In the genomic region with DNA sequence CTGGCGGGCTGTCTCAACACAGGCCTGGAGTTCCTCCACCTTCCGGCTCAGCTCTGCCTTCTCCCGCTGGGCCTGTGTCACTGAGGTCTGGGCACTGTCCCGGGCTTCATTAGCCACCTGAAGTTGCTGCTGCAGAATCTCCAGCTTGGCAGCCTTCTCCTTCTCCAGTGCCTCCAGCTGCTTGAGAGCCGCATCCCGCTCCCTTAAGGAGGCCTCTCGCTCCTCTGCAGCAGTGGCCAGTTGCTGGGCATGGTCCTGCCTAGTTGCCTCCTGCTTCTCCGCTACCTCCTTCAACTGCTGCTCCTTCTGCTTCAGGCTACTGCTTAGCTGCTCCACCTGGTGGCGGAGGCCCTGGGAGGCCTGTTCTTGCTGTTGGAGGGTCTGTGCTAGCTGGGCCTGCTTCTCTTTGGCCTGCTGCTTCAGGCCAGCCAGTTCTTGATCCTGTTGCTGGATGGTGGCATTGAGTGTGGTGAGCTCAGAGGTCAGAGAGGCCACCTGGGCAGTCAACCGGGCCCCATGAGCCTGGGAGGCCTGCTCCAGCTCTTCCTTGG, we compare ENCODE assay signal across 11 cellular contexts. TPM values are rescaled to one million over a fixed set of nuclear protein-coding genes. Genes with fewer than 3 reads are reported as not detected.
DNase-seq lines count a peak whose midpoint lies in the region; ATAC-seq, FAIRE-seq and TF ChIP-seq lines count a peak whose summit lies in the region.
"Had no signal": no experiment of that assay in that cellular context is flagged by ENCODE, and none has a peak within 500 bp of the region (broad histone marks: within the 10 kb centered on the region; RNA-seq: fewer than 3 reads in every experiment).

No MANE protein-coding gene starts in this region.

- H3K27me3 ChIP-seq in H7 (ENCODE audit: control insufficient read depth, insufficient read depth, low read length), result no peaks in the 10 kb centered on the region
- H3K27me3 ChIP-seq in HepG2 (ENCODE audit: control insufficient read depth in 1 of 2, insufficient read depth in 2 of 2, low read length in 2 of 2), result no peaks in the 10 kb centered on the region
- H3K27me3 ChIP-seq: adrenal gland had no signal

- no peak overlapping the region for H3K4me3 Mint-ChIP-seq in CD14-positive monocyte
- no peak overlapping the region for H3K4me3 Mint-ChIP-seq in activated CD8-positive, alpha-beta T cell treated with anti-CD3 and anti-CD28 coated beads, Interleukin-2, amount 10 ng/mL, durations not matched to agents 7 days and 5 days

- TF ChIP-seq CTCF in CD14-positive monocyte (IDR thresholded peaks at IDR 0.05) (peak; percentile 21), HepG2 (CRISPR knock-in tag; IDR thresholded peaks at IDR 0.05) (peak; percentile 70)

- no peak for TF ChIP-seq POLR2A in HepG2 (IDR thresholded peaks at IDR 0.05; ENCODE audit: insufficient read depth in 1 of 2, low read depth in 2 of 2, low read length in 2 of 2)

- H3K4me3 ChIP-seq in H7 (ENCODE audit: insufficient read depth, low read depth, low read length) (no peak overlapping the region), HepG2 (replicated peaks in 1 of 3; ENCODE audit: insufficient read depth in 1 of 3, low read depth in 2 of 3, low read length in 3 of 3) (no peak overlapping the region)
- H3K4me3 ChIP-seq: adrenal gland, thoracic aorta had no signal

- in situ Hi-C loops in HepG2 (cut with HindIII; ENCODE audit: extremely low pct_ligation_motif_present, low pct_unique_long_range_greater_than_20kb), result no loop called here

- H3K36me3 ChIP-seq in H7 (replicated peaks; ENCODE audit: control insufficient read depth, insufficient read depth, low read length) (peaks cover 66% of the 10 kb centered on the region), HepG2 (replicated peaks in 1 of 2; ENCODE audit: control insufficient read depth in 1 of 2, insufficient read depth in 2 of 2, low read length in 2 of 2) (peaks cover 72 to 99% of the 10 kb centered on the region in 2 experiments)

- no peak overlapping the region for H2AFZ ChIP-seq in HepG2 (ENCODE audit: low read length)

- peak overlapping the region in 3 of 7 donors; percentile 47 to 75 (median 69) for H3K27ac Mint-ChIP-seq in CD14-positive monocyte
- H3K27ac Mint-ChIP-seq in activated CD8-positive, alpha-beta T cell treated with anti-CD3 and anti-CD28 coated beads, Interleukin-2, amount 10 ng/mL, durations not matched to agents 7 days and 5 days, result no peak overlapping the region

- TF ChIP-seq EP300 in HepG2 (IDR thresholded peaks at IDR 0.05; ENCODE audit: low read depth in 2 of 2, low read length in 2 of 2) (no peak), HepG2 (CRISPR knock-in tag; IDR thresholded peaks at IDR 0.05; ENCODE audit: borderline replicate concordance) (no peak)

- WGBS in HepG2 (ENCODE audit: low lambda C conversion rate), result 98% methylated on average over 9 of the region's 10 CpGs

- no peak overlapping the region for H3K27ac ChIP-seq in HepG2 (ENCODE audit: extremely low read length, insufficient read depth, low read length)

- POLR2A ChIA-PET in activated CD8-positive, alpha-beta T cell treated with anti-CD3 and anti-CD28 coated beads, Interleukin-2, amount 10 ng/mL, durations not matched to agents 7 days and 5 days (lab: Charles Lee), result interaction anchor here (1.2 to 1.4 kb wide), 3 partner anchors 12 to 25 kb away, joined by 3 to 4 read pairs (median 4); a partner anchor contains a TSS
- POLR2A ChIA-PET in HepG2 (lab: Yijun Ruan, JAX), result interaction anchor here (1.1 kb wide), 1 partner anchor 12 kb away, joined by 3 read pairs; no protein-coding TSS in a partner anchor

- no peak for FAIRE-seq in HepG2 (lab: Jason Lieb, UNC)

- no TSS peak for BruUV-seq in HepG2 (replicated peaks; lab: Mats Ljungman, UMichigan)

- intact Hi-C loops in CD14-positive monocyte (cut with micrococcal nuclease), result loop anchor here in 1 of 2 donors (5.0 kb wide), 1 partner anchor 38 kb away; no protein-coding TSS in a partner anchor
- intact Hi-C loops in HepG2 (cut with micrococcal nuclease; ENCODE audit: unreplicated experiment), result no loop called here
- intact Hi-C loops in left cardiac atrium (cut with DNase I), result no loop called here

- H4K20me1 ChIP-seq in HepG2 (ENCODE audit: insufficient read depth, low read length), result no peaks in the 10 kb centered on the region

- H3K27me3 Mint-ChIP-seq in CD14-positive monocyte (ENCODE audit: low read depth in 3 of 3), result no peaks in the 10 kb centered on the region
- H3K27me3 Mint-ChIP-seq in activated CD8-positive, alpha-beta T cell treated with anti-CD3 and anti-CD28 coated beads, Interleukin-2, amount 10 ng/mL, durations not matched to agents 7 days and 5 days (ENCODE audit: low read depth), result no peaks in the 10 kb centered on the region

- H3K4me1 ChIP-seq in HepG2 (ENCODE audit: insufficient read depth, low read length), result no peaks in the 10 kb centered on the region

- H3K79me2 ChIP-seq in HepG2 (ENCODE audit: insufficient read depth, low read length), result no peaks in the 10 kb centered on the region

- no peak overlapping the region for H3K9ac ChIP-seq in HepG2 (ENCODE audit: insufficient read depth, low read depth, low read length)

- no peak for TF ChIP-seq RAD21 in HepG2 (CRISPR knock-in tag; IDR thresholded peaks at IDR 0.05)

- H3K4me1 Mint-ChIP-seq in CD14-positive monocyte, result no peaks in the 10 kb centered on the region
- H3K4me1 Mint-ChIP-seq in activated CD8-positive, alpha-beta T cell treated with anti-CD3 and anti-CD28 coated beads, Interleukin-2, amount 10 ng/mL, durations not matched to agents 7 days and 5 days (ENCODE audit: low read depth), result no peaks in the 10 kb centered on the region

- H3K4me2 ChIP-seq in HepG2 (ENCODE audit: low read depth, low read length), result no peak overlapping the region

- H3K9me3 ChIP-seq in HepG2 (ENCODE audit: low read length), result no peaks in the 10 kb centered on the region
- H3K9me3 ChIP-seq: adrenal gland, thoracic aorta had no signal

- DNase-seq in CD14-positive monocyte (ENCODE audit: low spot score) (no peak), H7 (peak; percentile 66), HepG2 (ENCODE audit: low spot score) (peak; percentile 13), T1000 (lab: John Stamatoyannopoulos, UW) (no peak), NCI-H2107 (lab: John Stamatoyannopoulos, UW) (no peak), NCI-H1436 (lab: John Stamatoyannopoulos, UW) (no peak), left cardiac atrium (no peak)
- peak; percentile 32 for DNase-seq in activated CD8-positive, alpha-beta T cell treated with anti-CD3 and anti-CD28 coated beads, Interleukin-2, amount 10 ng/mL, durations not matched to agents 7 days and 5 days
- DNase-seq: NCI-H446 treated with DMSO at 0.1 percent for 48 hours had no signal

- no peak for ATAC-seq in activated CD8-positive, alpha-beta T cell treated with anti-CD3 and anti-CD28 coated beads, Interleukin-2, amount 10 ng/mL, durations not matched to agents 7 days and 5 days
- ATAC-seq in HepG2, result peak; percentile 63
- no peak for ATAC-seq in left cardiac atrium

- peaks cover 93 to 99% of the 10 kb centered on the region in 2 donors for H3K36me3 Mint-ChIP-seq in CD14-positive monocyte
- peaks cover 71% of the 10 kb centered on the region for H3K36me3 Mint-ChIP-seq in activated CD8-positive, alpha-beta T cell treated with anti-CD3 and anti-CD28 coated beads, Interleukin-2, amount 10 ng/mL, durations not matched to agents 7 days and 5 days (ENCODE audit: low read depth)

- peaks cover 0 to 2% (median 0%) of the 10 kb centered on the region in 7 donors for H3K9me3 Mint-ChIP-seq in CD14-positive monocyte
- no peaks in the 10 kb centered on the region for H3K9me3 Mint-ChIP-seq in activated CD8-positive, alpha-beta T cell treated with anti-CD3 and anti-CD28 coated beads, Interleukin-2, amount 10 ng/mL, durations not matched to agents 7 days and 5 days (ENCODE audit: insufficient read depth)

- CTCF ChIA-PET in activated CD8-positive, alpha-beta T cell treated with anti-CD3 and anti-CD28 coated beads, Interleukin-2, amount 10 ng/mL, durations not matched to agents 7 days and 5 days (lab: Charles Lee), result interaction anchor here (0.8 to 3.5 kb wide), 7 partner anchors 9 to 128 kb away, joined by 3 to 27 read pairs (median 3); no protein-coding TSS in a partner anchor
- CTCF ChIA-PET in HepG2 (lab: Yijun Ruan, JAX; ENCODE audit: low intra/inter-chr PET ratio, low total read pairs), result no interaction called here

TF ChIP-seq in HepG2, 621 proteins besides CTCF, POLR2A, EP300 and RAD21 (continues in another document):
- no peak for TF ChIP-seq ZNF781 (CRISPR knock-in tag; IDR thresholded peaks at IDR 0.05; ENCODE audit: borderline replicate concordance, not compliant biosample characterization)
- TF ChIP-seq ZNF792 (CRISPR knock-in tag; IDR thresholded peaks at IDR 0.05), result no peak
- TF ChIP-seq ZFX (CRISPR knock-in tag; IDR thresholded peaks at IDR 0.05; ENCODE audit: low read depth), result peak; percentile 40; the same call in 1 of the 2 replicates
- no peak for TF ChIP-seq RFX1 (IDR thresholded peaks at IDR 0.05)

RNA-seq across cellular contexts. Expression of a gene that starts 16.9 kb away (rescaled TPM):
- polyA plus RNA-seq in CD14-positive monocyte (1 to 10 TPM; 7.4 to 8.3 TPM), HepG2 (2011; rRNA removed) (12.6 and 12.8 TPM in 2 replicates)
- total RNA-seq in H7 (2014; rRNA removed; shearing (Covaris generic)), result 3.1 and 4.5 TPM in 2 replicates
- total RNA-seq in activated CD8-positive, alpha-beta T cell treated with anti-CD3 and anti-CD28 coated beads, Interleukin-2, amount 10 ng/mL, durations not matched to agents 7 days and 5 days, result 10 to 100 TPM; 15.9 to 16.2 TPM
- total RNA-seq in HepG2 (2016; rRNA removed; fragmentation: Illumina TruSeq; extraction: Trizol) (1.0 and 4.1 TPM in 2 replicates), left cardiac atrium (1 to 10 TPM; 4.4 to 7.3 TPM)
- 0.40 and 0.44 TPM in 2 replicates for total RNA-seq in HepG2 (2016; cell fraction: cytosol; rRNA removed; fragmentation: Illumina TruSeq; extraction: Trizol; ENCODE audit: low read depth)
- 0.56 and 5.0 TPM in 2 replicates for total RNA-seq in HepG2 (2016; cell fraction: insoluble cytoplasmic fraction; rRNA removed; fragmentation: Illumina TruSeq; extraction: Trizol)
- 0.83 and 0.93 TPM in 2 replicates for total RNA-seq in HepG2 (2016; cell fraction: membrane; rRNA removed; fragmentation: Illumina TruSeq; extraction: Trizol)
- 9.0 and 13.2 TPM in 2 replicates for total RNA-seq in HepG2 (2016; cell fraction: nucleus; rRNA removed; fragmentation: Illumina TruSeq; extraction: Trizol)
- polyA plus RNA-seq in HepG2 (2011; cell fraction: cytosol; rRNA removed), result 2.0 and 3.4 TPM in 2 replicates
- polyA plus RNA-seq in HepG2 (2011; cell fraction: nucleus; rRNA removed), result 74.1 and 107 TPM in 2 replicates
- 6.4 and 9.6 TPM in 2 replicates for polyA plus RNA-seq in HepG2 (2012)
- polyA plus RNA-seq in HepG2 (2016; cell fraction: cytosol; fragmentation: Illumina TruSeq; extraction: Trizol; ENCODE audit: low read depth), result 0.65 and 0.94 TPM in 2 replicates
- polyA plus RNA-seq in HepG2 (2016; cell fraction: insoluble cytoplasmic fraction; fragmentation: Illumina TruSeq; extraction: Trizol; ENCODE audit: low read depth), result 0.89 and 1.3 TPM in 2 replicates
- 1.1 and 1.4 TPM in 2 replicates for polyA plus RNA-seq in HepG2 (2016; cell fraction: membrane; fragmentation: Illumina TruSeq; extraction: Trizol; ENCODE audit: low read depth)
- 40.3 and 43.0 TPM in 2 replicates for polyA plus RNA-seq in HepG2 (2016; cell fraction: nucleus; fragmentation: Illumina TruSeq; extraction: Trizol; ENCODE audit: insufficient read depth, low read depth)
- polyA minus RNA-seq in HepG2 (2011; rRNA and poly(A)+ RNA removed; ENCODE audit: low replicate concordance), result 13.0 and 17.5 TPM in 2 replicates
- polyA minus RNA-seq in HepG2 (2011; cell fraction: cytosol; rRNA and poly(A)+ RNA removed), result 1.2 and 1.4 TPM in 2 replicates
- polyA minus RNA-seq in HepG2 (2011; cell fraction: nucleus; rRNA and poly(A)+ RNA removed), result 18.8 and 20.0 TPM in 2 replicates

Comparison
In these comparisons a context has a peak if more than half of its experiments do, and no peak if none do; other contexts are left out.
1. DNase-seq: peak in H7 (single experiment), activated CD8-positive, alpha-beta T cell treated with anti-CD3 and anti-CD28 coated beads, Interleukin-2, amount 10 ng/mL, durations not matched to agents 7 days and 5 days (single experiment) and HepG2 (single experiment); none in CD14-positive monocyte (single experiment), T1000 (single experiment), NCI-H2107 (single experiment), NCI-H1436 (single experiment) and left cardiac atrium (single experiment).